ENCODE assay signal across 27 cellular contexts in the genomic region with DNA sequence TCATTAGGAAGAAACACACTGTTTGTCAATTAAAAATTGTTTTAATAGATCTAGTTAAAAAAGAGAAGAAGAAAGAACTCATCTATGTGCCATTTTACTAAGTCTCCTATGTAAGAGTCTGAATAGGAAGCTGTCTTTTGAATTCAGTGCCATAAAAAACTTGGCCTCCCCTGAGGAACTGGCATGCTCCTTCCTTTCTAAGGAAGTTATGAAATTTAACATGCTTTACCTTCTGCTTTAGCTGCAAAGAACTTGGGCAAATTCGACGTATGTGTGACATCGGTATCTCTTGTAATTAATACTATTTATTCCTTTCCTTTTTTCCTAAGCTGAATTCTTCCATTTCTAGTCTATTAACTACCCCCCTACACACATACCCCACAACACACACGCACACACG. TPM values are rescaled to one million over a fixed set of nuclear protein-coding genes. Genes with fewer than 3 reads are reported as not detected.
DNase-seq lines count a peak whose midpoint lies in the region; ATAC-seq lines count a peak whose summit lies in the region.
"Had no signal": no experiment of that assay in that cellular context is flagged by ENCODE, and none has a peak within 500 bp of the region (broad histone marks: within the 10 kb centered on the region; RNA-seq: fewer than 3 reads in every experiment).

No MANE protein-coding gene starts in this region.

- peaks cover 35% of the 10 kb centered on the region for H3K4me1 Mint-ChIP-seq in central memory CD8-positive, alpha-beta T cell
- H3K4me1 Mint-ChIP-seq in activated T-cell treated with anti-CD3 and anti-CD28 coated beads, Interleukin-2, amount 50 U/mL, for 72 hours (ENCODE audit: low read depth), result peaks cover 5% of the 10 kb centered on the region

- peak overlapping the region; percentile 21 for H3K27ac Mint-ChIP-seq in central memory CD8-positive, alpha-beta T cell (ENCODE audit: low read depth)
- H3K27ac Mint-ChIP-seq in activated T-cell treated with anti-CD3 and anti-CD28 coated beads, Interleukin-2, amount 50 U/mL, for 72 hours, result no peak overlapping the region
- H3K27ac Mint-ChIP-seq: activated naive CD8-positive, alpha-beta T cell treated with anti-CD3 and anti-CD28 coated beads, Interleukin-2, amount 10 ng/mL, durations not matched to agents 7 days and 5 days; neural progenitor cell had no signal

- H3K4me3 Mint-ChIP-seq in central memory CD8-positive, alpha-beta T cell, result no peak overlapping the region
- H3K4me3 Mint-ChIP-seq in activated T-cell treated with anti-CD3 and anti-CD28 coated beads, Interleukin-2, amount 50 U/mL, for 72 hours, result no peak overlapping the region
- H3K4me3 Mint-ChIP-seq: activated naive CD8-positive, alpha-beta T cell treated with anti-CD3 and anti-CD28 coated beads, Interleukin-2, amount 10 ng/mL, durations not matched to agents 7 days and 5 days; neural progenitor cell had no signal

- H3K27me3 Mint-ChIP-seq in central memory CD8-positive, alpha-beta T cell, result no peaks in the 10 kb centered on the region
- no peaks in the 10 kb centered on the region for H3K27me3 Mint-ChIP-seq in activated T-cell treated with anti-CD3 and anti-CD28 coated beads, Interleukin-2, amount 50 U/mL, for 72 hours (ENCODE audit: low read depth)
- H3K27me3 Mint-ChIP-seq: activated naive CD8-positive, alpha-beta T cell treated with anti-CD3 and anti-CD28 coated beads, Interleukin-2, amount 10 ng/mL, durations not matched to agents 7 days and 5 days had no signal

- no peak for ATAC-seq in central memory CD8-positive, alpha-beta T cell (replicated peaks; ENCODE audit: extremely low read depth, poor library complexity, severe bottlenecking)
- ATAC-seq in HG03097 (IDR thresholded peaks at IDR 0.05; ENCODE audit: low FRiP score, unreplicated experiment) (no peak), GM18858 (IDR thresholded peaks at IDR 0.05; ENCODE audit: unreplicated experiment) (no peak)
- no peak for ATAC-seq in activated T-cell treated with anti-CD3 and anti-CD28 coated beads, Interleukin-2, amount 50 U/mL, for 72 hours (replicated peaks in 1 of 2)
- ATAC-seq: left colon, PC-3, right cardiac atrium, Right ventricle myocardium inferior had no signal

- peaks cover 23% of the 10 kb centered on the region for H3K36me3 Mint-ChIP-seq in central memory CD8-positive, alpha-beta T cell (ENCODE audit: insufficient read depth)
- H3K36me3 Mint-ChIP-seq in activated T-cell treated with anti-CD3 and anti-CD28 coated beads, Interleukin-2, amount 50 U/mL, for 72 hours (ENCODE audit: insufficient read depth in 2 of 2), result peaks cover 0 to 12% of the 10 kb centered on the region in 2 donors

- H3K9me3 Mint-ChIP-seq in central memory CD8-positive, alpha-beta T cell, result no peaks in the 10 kb centered on the region
- no peaks in the 10 kb centered on the region for H3K9me3 Mint-ChIP-seq in activated T-cell treated with anti-CD3 and anti-CD28 coated beads, Interleukin-2, amount 50 U/mL, for 72 hours
- H3K9me3 Mint-ChIP-seq: activated naive CD8-positive, alpha-beta T cell treated with anti-CD3 and anti-CD28 coated beads, Interleukin-2, amount 10 ng/mL, durations not matched to agents 7 days and 5 days; neural progenitor cell had no signal

- DNase-seq in AML-193 (lab: John Stamatoyannopoulos, UW) (peak; percentile 81 to 88), GF-D8 (lab: John Stamatoyannopoulos, UW) (peak; percentile 83), NOMO-1 (lab: John Stamatoyannopoulos, UW; ENCODE audit: unreplicated experiment in 2 of 2) (peak; percentile 59 to 73), anterior cingulate cortex (lab: John Stamatoyannopoulos, UW) (no peak)
- no peak for DNase-seq in central memory CD8-positive, alpha-beta T cell (ENCODE audit: low spot score in 2 of 2)
- no peak for DNase-seq in activated T-cell treated with anti-CD3 and anti-CD28 coated beads, Interleukin-2, amount 50 U/mL, for 72 hours
- DNase-seq: activated CD4-positive, alpha-beta T cell treated with anti-CD3 and anti-CD28 coated beads, Interleukin-2, amount 50 U/mL, for 48 hours; activated CD8-positive, alpha-beta memory T cell treated with anti-CD3 and anti-CD28 coated beads, Interleukin-2, amount 50 U/mL, for 48 hours; activated naive CD8-positive, alpha-beta T cell treated with anti-CD3 and anti-CD28 coated beads, Interleukin-2, amount 10 ng/mL, durations not matched to agents 7 days and 5 days; BE2C; caudate nucleus; hippocampal formation; left colon; mesenchymal stem cell; NCI-H1436; NCI-H2081 treated with DMSO at 0.1 percent for 48 hours; NCI-H226; NCI-H774; PC-3; posterior cingulate gyrus; right cardiac atrium; stimulated activated CD4-positive, alpha-beta T cell treated with anti-CD3 and anti-CD28 coated beads, Interleukin-2, amount 100 ng/mL, for 48 hours; SW 1271 had no signal

RNA-seq across cellular contexts. Expression of a gene that starts 12.5 kb away (rescaled TPM):
- 10 to 100 TPM; 45.4 to 71.0 TPM for total RNA-seq in activated T-cell treated with anti-CD3 and anti-CD28 coated beads, Interleukin-2, amount 50 U/mL, for 72 hours

RNA-seq across cellular contexts. Expression of a gene that starts 20.7 kb away (rescaled TPM):
- total RNA-seq in activated T-cell treated with anti-CD3 and anti-CD28 coated beads, Interleukin-2, amount 50 U/mL, for 72 hours, result 10 to 100 TPM; 40.9 to 48.9 TPM

Comparison
In these comparisons a context has a peak if more than half of its experiments do, and no peak if none do; other contexts are left out.
1. DNase-seq: peak in AML-193 (2 of 2), GF-D8 (single experiment) and NOMO-1 (2 of 2); none in central memory CD8-positive, alpha-beta T cell (0 of 2), activated T-cell treated with anti-CD3 and anti-CD28 coated beads, Interleukin-2, amount 50 U/mL, for 72 hours (0 of 2) and anterior cingulate cortex (0 of 58).